ENCODE assay signal across 1 cellular context in genomic region chr10:97850446-97850845, GRCh38.
TF ChIP-seq lines count a peak whose summit lies in the region.

No MANE protein-coding gene starts in this region.

TF ChIP-seq in WTC11, 78 proteins besides CTCF, POLR2A, EP300 and RAD21 (continued from another document):
- TF ChIP-seq HMGXB4 (CRISPR knock-in tag; IDR thresholded peaks at IDR 0.05) = no peak
- TF ChIP-seq SOX15 (CRISPR knock-in tag; IDR thresholded peaks at IDR 0.05) = no peak
- no peak for TF ChIP-seq AFF4 (CRISPR knock-in tag; IDR thresholded peaks at IDR 0.05; ENCODE audit: borderline replicate concordance)
